ENCODE assay signal across 26 cellular contexts in genomic region chr2:105099153-105099552, GRCh38.
"Had no signal": no experiment of that assay in that cellular context is flagged by ENCODE, and none has a peak within 500 bp of the region (broad histone marks: within the 10 kb centered on the region; RNA-seq: fewer than 3 reads in every experiment).

No MANE protein-coding gene starts in this region.

- H3K4me2 ChIP-seq: smooth muscle cell had no signal

- H3K4me3 ChIP-seq: left ventricle myocardium inferior, lung, mucosa of descending colon, right atrium auricular region, right lobe of liver, smooth muscle cell, testis, thyroid gland, transverse colon, upper lobe of left lung, vagina had no signal

- H3K9me3 Mint-ChIP-seq: naive thymus-derived CD4-positive, alpha-beta T cell; natural killer cell treated with Interleukin-12 subunit alpha and Interleukin-12 subunit beta and Interleukin-15 and Interleukin-18, amount 100 ng/mL, for 72 hours; neural crest cell; stimulated activated memory B cell treated with anti-CD40 and anti-IgM and Interleukin-4, amounts not matched to agents 10 μg/mL and 1 μg/mL and 100 μg/mL, for 72 hours; stimulated activated naive CD8-positive, alpha-beta T cell treated with anti-CD3 and anti-CD28 coated beads, Interleukin-15, amount 100 ng/mL, for 72 hours had no signal

- H3K27ac Mint-ChIP-seq: naive thymus-derived CD4-positive, alpha-beta T cell; natural killer cell treated with Interleukin-12 subunit alpha and Interleukin-12 subunit beta and Interleukin-15 and Interleukin-18, amount 100 ng/mL, for 72 hours; stimulated activated memory B cell treated with anti-CD40 and anti-IgM and Interleukin-4, amounts not matched to agents 10 μg/mL and 1 μg/mL and 100 μg/mL, for 72 hours; stimulated activated naive CD8-positive, alpha-beta T cell treated with anti-CD3 and anti-CD28 coated beads, Interleukin-15, amount 100 ng/mL, for 72 hours had no signal

- H2AFZ ChIP-seq: parathyroid adenoma had no signal

- H3K27me3 ChIP-seq: right atrium auricular region, right lobe of liver, testis, thyroid gland, transverse colon, upper lobe of left lung, vagina had no signal

- H3K4me1 ChIP-seq: right atrium auricular region, right lobe of liver, testis, thyroid gland, transverse colon, upper lobe of left lung, vagina had no signal

- H3K9ac ChIP-seq: parathyroid adenoma had no signal

- H3K27ac ChIP-seq: left ventricle myocardium inferior, parathyroid adenoma, right atrium auricular region, right lobe of liver, testis, thyroid gland, transverse colon, upper lobe of left lung, vagina had no signal

- H3K79me2 ChIP-seq: parathyroid adenoma had no signal

- H3K27me3 Mint-ChIP-seq: naive thymus-derived CD4-positive, alpha-beta T cell; natural killer cell treated with Interleukin-12 subunit alpha and Interleukin-12 subunit beta and Interleukin-15 and Interleukin-18, amount 100 ng/mL, for 72 hours; stimulated activated memory B cell treated with anti-CD40 and anti-IgM and Interleukin-4, amounts not matched to agents 10 μg/mL and 1 μg/mL and 100 μg/mL, for 72 hours; stimulated activated naive CD8-positive, alpha-beta T cell treated with anti-CD3 and anti-CD28 coated beads, Interleukin-15, amount 100 ng/mL, for 72 hours had no signal

- H3K4me3 Mint-ChIP-seq: naive thymus-derived CD4-positive, alpha-beta T cell; natural killer cell treated with Interleukin-12 subunit alpha and Interleukin-12 subunit beta and Interleukin-15 and Interleukin-18, amount 100 ng/mL, for 72 hours; neural crest cell; stimulated activated memory B cell treated with anti-CD40 and anti-IgM and Interleukin-4, amounts not matched to agents 10 μg/mL and 1 μg/mL and 100 μg/mL, for 72 hours; stimulated activated naive CD8-positive, alpha-beta T cell treated with anti-CD3 and anti-CD28 coated beads, Interleukin-15, amount 100 ng/mL, for 72 hours had no signal

- ATAC-seq: mucosa of descending colon; naive thymus-derived CD4-positive, alpha-beta T cell; natural killer cell treated with Interleukin-12 subunit alpha and Interleukin-12 subunit beta and Interleukin-15 and Interleukin-18, amount 100 ng/mL, for 72 hours; right lobe of liver; stimulated activated memory B cell treated with anti-CD40 and anti-IgM and Interleukin-4, amounts not matched to agents 10 μg/mL and 1 μg/mL and 100 μg/mL, for 72 hours; stimulated activated naive CD8-positive, alpha-beta T cell treated with anti-CD3 and anti-CD28 coated beads, Interleukin-15, amount 100 ng/mL, for 72 hours had no signal

- H3K9me3 ChIP-seq: left ventricle myocardium inferior, mucosa of descending colon, right atrium auricular region, right lobe of liver, testis, thyroid gland, transverse colon, upper lobe of left lung, vagina had no signal

- H3K4me1 Mint-ChIP-seq: stimulated activated naive CD8-positive, alpha-beta T cell treated with anti-CD3 and anti-CD28 coated beads, Interleukin-15, amount 100 ng/mL, for 72 hours had no signal

- DNase-seq: islet precursor cell; left ventricle myocardium inferior; mesendoderm; midbrain; mucosa of descending colon; naive thymus-derived CD4-positive, alpha-beta T cell; nucleus accumbens; right lobe of liver; stimulated activated CD4-positive, alpha-beta T cell treated with anti-CD3 and anti-CD28 coated beads, Interleukin-1b, Interleukin-23, amount 100 ng/mL, for 48 hours; stimulated activated CD4-positive, alpha-beta T cell treated with anti-CD3 and anti-CD28 coated beads, Interleukin-2, amount 100 ng/mL, for 48 hours; stimulated activated CD4-positive, alpha-beta T cell treated with anti-CD3 and anti-CD28 coated beads, Interleukin-4, amount 100 ng/mL, for 4 hours; stimulated activated CD8-positive, alpha-beta memory T cell treated with anti-CD3 and anti-CD28 coated beads, Interleukin-4, amount 100 ng/mL, for 48 hours; stimulated activated naive CD4-positive, alpha-beta T cell treated with Interleukin-2 at 50 U/mL for 16 hours; stimulated activated naive CD8-positive, alpha-beta T cell treated with anti-CD3 and anti-CD28 coated beads, Interleukin-15, amount 100 ng/mL, for 72 hours; testis; thyroid gland; transverse colon; upper lobe of left lung had no signal
